Comparison of ENCODE assay signal across 9 cellular contexts in the genomic region with DNA sequence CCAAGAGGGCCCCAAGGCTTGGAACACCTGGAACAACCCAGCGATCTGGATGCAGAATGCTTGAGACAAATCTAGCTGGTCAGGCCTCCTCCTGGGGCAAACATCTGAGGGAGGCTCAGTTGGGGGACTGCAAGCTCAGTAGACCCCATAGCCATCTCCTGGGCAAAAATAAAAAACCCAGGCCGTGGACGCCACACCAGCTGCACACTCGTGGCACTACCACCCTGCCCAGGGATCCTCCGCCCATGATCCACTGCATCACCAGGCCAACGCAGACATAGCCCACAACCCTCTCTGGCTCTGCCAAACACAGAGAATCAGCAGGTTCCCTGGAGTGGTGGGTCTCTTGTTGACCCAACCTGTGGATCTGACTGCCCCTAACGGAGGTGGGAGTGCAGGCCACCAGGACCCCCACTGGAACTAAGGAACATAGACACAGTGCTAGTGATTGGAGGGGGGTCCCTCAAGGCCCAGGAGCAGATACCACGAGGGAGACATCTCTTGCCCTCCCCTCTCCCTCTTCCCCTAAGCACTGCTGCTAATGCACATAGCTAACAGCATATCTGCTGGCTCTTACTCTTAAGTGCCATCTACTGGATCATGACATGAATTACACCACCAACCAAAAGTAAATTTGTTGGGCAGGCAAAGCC.
DNase-seq lines count a peak whose midpoint lies in the region; ATAC-seq and TF ChIP-seq lines count a peak whose summit lies in the region.
"Had no signal": no experiment of that assay in that cellular context is flagged by ENCODE, and none has a peak within 500 bp of the region (broad histone marks: within the 10 kb centered on the region; RNA-seq: fewer than 3 reads in every experiment).

No MANE protein-coding gene starts in this region.

- WGBS in prostate gland = 78% methylated on average over 8 of the region's 8 CpGs
- 72 to 77% (median 72%) methylated on average over 8 of the region's 8 CpGs for WGBS in ovary, 3 donors

- intact Hi-C loops in prostate gland (cut with DNase I) = no loop called here
- intact Hi-C loops in ovary (cut with DNase I) = no loop called here

- H3K27me3 ChIP-seq in CD4-positive, CD25-positive, alpha-beta regulatory T cell (ENCODE audit: control insufficient read depth, insufficient read depth, low read length) = peaks cover 6% of the 10 kb centered on the region
- peaks cover 5% of the 10 kb centered on the region for H3K27me3 ChIP-seq in WERI-Rb-1 (ENCODE audit: insufficient read depth, low read depth, severe bottlenecking)
- H3K27me3 ChIP-seq in prostate gland (replicated peaks; ENCODE audit: insufficient read depth) = no peaks in the 10 kb centered on the region
- no peaks in the 10 kb centered on the region for H3K27me3 ChIP-seq in ovary
- H3K27me3 ChIP-seq: SJSA1 had no signal

- no peak overlapping the region for H3K4me3 ChIP-seq in CD4-positive, CD25-positive, alpha-beta regulatory T cell (ENCODE audit: low read depth, low read length)
- H3K4me3 ChIP-seq in WERI-Rb-1 (ENCODE audit: low read depth, low read length) (no peak overlapping the region), prostate gland (no peak overlapping the region), ovary (no peak overlapping the region)
- H3K4me3 ChIP-seq: SJSA1 had no signal

- no peak for TF ChIP-seq EP300 in ovary (IDR thresholded peaks at IDR 0.05)

- no peaks in the 10 kb centered on the region for H3K36me3 ChIP-seq in CD4-positive, CD25-positive, alpha-beta regulatory T cell (ENCODE audit: control insufficient read depth, insufficient read depth, low read length)
- H3K36me3 ChIP-seq in WERI-Rb-1 (no peaks in the 10 kb centered on the region), prostate gland (no peaks in the 10 kb centered on the region), ovary (no peaks in the 10 kb centered on the region)
- H3K36me3 ChIP-seq: SJSA1 had no signal

- TF ChIP-seq POLR2A in prostate gland (IDR thresholded peaks at IDR 0.05) (no peak), ovary (IDR thresholded peaks at IDR 0.05) (no peak)

- no peak overlapping the region for H3K27ac Mint-ChIP-seq in CD4-positive, CD25-positive, alpha-beta regulatory T cell

- peaks cover 0 to 1% (median 0%) of the 10 kb centered on the region in 7 donors for H3K9me3 Mint-ChIP-seq in CD4-positive, CD25-positive, alpha-beta regulatory T cell

- no peaks in the 10 kb centered on the region for H3K36me3 Mint-ChIP-seq in CD4-positive, CD25-positive, alpha-beta regulatory T cell

- ATAC-seq in CD4-positive, CD25-positive, alpha-beta regulatory T cell (ENCODE audit: low read depth in 2 of 2) = peak in 1 of 2 donors; percentile 34
- no peak for ATAC-seq in HG03442 (IDR thresholded peaks at IDR 0.05; ENCODE audit: unreplicated experiment)

- no peak overlapping the region for H3K27ac ChIP-seq in CD4-positive, CD25-positive, alpha-beta regulatory T cell (ENCODE audit: insufficient read depth, low read length, poor library complexity, severe bottlenecking)
- no peak overlapping the region for H3K27ac ChIP-seq in WERI-Rb-1
- H3K27ac ChIP-seq in prostate gland = no peak overlapping the region
- no peak overlapping the region for H3K27ac ChIP-seq in ovary
- H3K27ac ChIP-seq: SJSA1 had no signal

- TF ChIP-seq CTCF in WERI-Rb-1 (IDR thresholded peaks at IDR 0.05; ENCODE audit: low read depth, low read length) (peak; percentile 95), prostate gland (IDR thresholded peaks at IDR 0.05) (peak; percentile 32 to 69 (median 52)), ovary (IDR thresholded peaks at IDR 0.05) (no peak)

- no peaks in the 10 kb centered on the region for H3K9me3 ChIP-seq in CD4-positive, CD25-positive, alpha-beta regulatory T cell (ENCODE audit: control insufficient read depth in 2 of 2, low read length in 2 of 2)
- H3K9me3 ChIP-seq in WERI-Rb-1 (ENCODE audit: severe bottlenecking) (peaks cover 11% of the 10 kb centered on the region), prostate gland (no peaks in the 10 kb centered on the region), ovary (no peaks in the 10 kb centered on the region)
- H3K9me3 ChIP-seq: SJSA1 had no signal

- peak in 2 of 3 donors; percentile 21 to 48 for DNase-seq in CD4-positive, CD25-positive, alpha-beta regulatory T cell
- DNase-seq in GM19238 (ENCODE audit: insufficient read length, low spot score) (peak; percentile 3), NCI-H146 treated with DMSO at 0.1 percent for 48 hours (lab: John Stamatoyannopoulos, UW; ENCODE audit: unreplicated experiment) (peak; percentile 17), WERI-Rb-1 (peak; percentile 51), glomerular visceral epithelial cell (ENCODE audit: extremely low spot score) (peak; percentile 40), prostate gland (ENCODE audit: low spot score) (no peak), ovary (no peak)

- no peaks in the 10 kb centered on the region for H3K4me1 Mint-ChIP-seq in CD4-positive, CD25-positive, alpha-beta regulatory T cell

- H3K4me1 ChIP-seq in CD4-positive, CD25-positive, alpha-beta regulatory T cell (ENCODE audit: control insufficient read depth, insufficient read depth, low read length, poor library complexity, severe bottlenecking) = no peaks in the 10 kb centered on the region
- H3K4me1 ChIP-seq in prostate gland (replicated peaks) (no peaks in the 10 kb centered on the region), ovary (ENCODE audit: insufficient read depth) (no peaks in the 10 kb centered on the region)
- H3K4me1 ChIP-seq: SJSA1 had no signal

- peaks cover 20% of the 10 kb centered on the region for H3K27me3 Mint-ChIP-seq in CD4-positive, CD25-positive, alpha-beta regulatory T cell

- no peak overlapping the region for H3K4me3 Mint-ChIP-seq in CD4-positive, CD25-positive, alpha-beta regulatory T cell

Comparison
In these comparisons a context has a peak if more than half of its experiments do, and no peak if none do; other contexts are left out.
1. DNase-seq: peak in CD4-positive, CD25-positive, alpha-beta regulatory T cell (2 of 3), GM19238 (single experiment), NCI-H146 treated with DMSO at 0.1 percent for 48 hours (single experiment), WERI-Rb-1 (single experiment) and glomerular visceral epithelial cell (single experiment); none in prostate gland (single experiment) and ovary (0 of 5).
2. CTCF ChIP-seq: peak in WERI-Rb-1 (single experiment) and prostate gland (4 of 4); none in ovary (0 of 3).